Comparison of ENCODE assay signal across 20 cellular contexts in genomic region chr4:146367347-146367746, GRCh38.
"Had no signal": no experiment of that assay in that cellular context is flagged by ENCODE, and none has a peak within 500 bp of the region (broad histone marks: within the 10 kb centered on the region; RNA-seq: fewer than 3 reads in every experiment).

No MANE protein-coding gene starts in this region.

- H3K27me3 ChIP-seq: esophagus muscularis mucosa, gastrocnemius medialis, ovary, right lobe of liver, suprapubic skin, thyroid gland, upper lobe of left lung, uterus had no signal

- H3K27ac ChIP-seq: epithelial cell of prostate, esophagus muscularis mucosa, gastrocnemius medialis, ovary, prostate gland, right lobe of liver, suprapubic skin, thyroid gland, upper lobe of left lung, uterus had no signal

- H3K9me3 ChIP-seq: gastrocnemius medialis, ovary, prostate gland, thyroid gland had no signal

- DNase-seq: effector memory CD4-positive, alpha-beta T cell; gastrocnemius medialis; kidney; left cardiac atrium; mesendoderm; naive B cell; nucleus accumbens; ovary; right lobe of liver; stimulated activated CD4-positive, alpha-beta T cell treated with anti-CD3 and anti-CD28 coated beads, Interleukin-4, amount 100 ng/mL, for 1 hour; stimulated activated CD8-positive, alpha-beta memory T cell treated with anti-CD3 and anti-CD28 coated beads, Interleukin-4, amount 100 ng/mL, for 48 hours; stimulated activated naive CD8-positive, alpha-beta T cell treated with anti-CD3 and anti-CD28 coated beads, Interleukin-15, Interleukin-2, amounts not matched to agents 100 U/mL and 50 U/mL, for 24 hours; thyroid gland; upper lobe of left lung; uterus had no signal

- H3K4me1 Mint-ChIP-seq: stimulated activated effector memory CD8-positive, alpha-beta T cell treated with anti-CD3 and anti-CD28 coated beads, Interleukin-12 subunit alpha, Interleukin-12 subunit beta, amount 100 ng/mL, for 72 hours had no signal

- H3K36me3 ChIP-seq: esophagus muscularis mucosa, gastrocnemius medialis, ovary, prostate gland, right lobe of liver, suprapubic skin, thyroid gland, upper lobe of left lung, uterus had no signal

- H3K27ac Mint-ChIP-seq: stimulated activated effector memory CD8-positive, alpha-beta T cell treated with anti-CD3 and anti-CD28 coated beads, Interleukin-12 subunit alpha, Interleukin-12 subunit beta, amount 100 ng/mL, for 72 hours had no signal

- ATAC-seq: right lobe of liver; stimulated activated effector memory CD8-positive, alpha-beta T cell treated with anti-CD3 and anti-CD28 coated beads, Interleukin-12 subunit alpha, Interleukin-12 subunit beta, amount 100 ng/mL, for 72 hours; stimulated activated naive CD8-positive, alpha-beta T cell treated with anti-CD3 and anti-CD28 coated beads, Interleukin-15, Interleukin-2, amounts not matched to agents 100 U/mL and 50 U/mL, for 24 hours had no signal

- H3K27me3 Mint-ChIP-seq: naive B cell had no signal

- H3K4me3 ChIP-seq: esophagus muscularis mucosa, gastrocnemius medialis, ovary, prostate gland, right lobe of liver, suprapubic skin, thyroid gland, upper lobe of left lung, uterus had no signal

- H3K4me3 Mint-ChIP-seq: naive B cell; stimulated activated effector memory CD8-positive, alpha-beta T cell treated with anti-CD3 and anti-CD28 coated beads, Interleukin-12 subunit alpha, Interleukin-12 subunit beta, amount 100 ng/mL, for 72 hours had no signal

- H3K4me1 ChIP-seq: prostate gland, right lobe of liver, thyroid gland had no signal

- H3K36me3 Mint-ChIP-seq: stimulated activated effector memory CD8-positive, alpha-beta T cell treated with anti-CD3 and anti-CD28 coated beads, Interleukin-12 subunit alpha, Interleukin-12 subunit beta, amount 100 ng/mL, for 72 hours had no signal
